ENCODE assay signal across 15 cellular contexts in genomic region chr16:50276801-50277560, GRCh38. TPM values are rescaled to one million over a fixed set of nuclear protein-coding genes. Genes with fewer than 3 reads are reported as not detected.
DNase-seq lines count a peak whose midpoint lies in the region; ATAC-seq and TF ChIP-seq lines count a peak whose summit lies in the region.
"Had no signal": no experiment of that assay in that cellular context is flagged by ENCODE, and none has a peak within 500 bp of the region (broad histone marks: within the 10 kb centered on the region; RNA-seq: fewer than 3 reads in every experiment).

No MANE protein-coding gene starts in this region.

- peaks cover 93% of the 10 kb centered on the region for H3K4me1 Mint-ChIP-seq in activated naive CD4-positive, alpha-beta T cell treated with anti-CD3 and anti-CD28 coated beads for 36 hours (ENCODE audit: low read depth)
- peaks cover 90% of the 10 kb centered on the region for H3K4me1 Mint-ChIP-seq in central memory CD8-positive, alpha-beta T cell
- H3K4me1 Mint-ChIP-seq in stimulated activated naive CD8-positive, alpha-beta T cell treated with anti-CD3 and anti-CD28 coated beads, Interleukin-15, Interleukin-2, amounts not matched to agents 100 ng/mL and 50 ng/mL, for 24 hours (ENCODE audit: low read depth): peaks cover 97% of the 10 kb centered on the region

- ATAC-seq in central memory CD8-positive, alpha-beta T cell (replicated peaks; ENCODE audit: extremely low read depth, poor library complexity, severe bottlenecking): no peak
- no peak for ATAC-seq in GM21447 (IDR thresholded peaks at IDR 0.05; ENCODE audit: unreplicated experiment)
- ATAC-seq: gastroesophageal sphincter had no signal

- peaks cover 7% of the 10 kb centered on the region for H3K9me3 Mint-ChIP-seq in activated naive CD4-positive, alpha-beta T cell treated with anti-CD3 and anti-CD28 coated beads for 36 hours
- no peaks in the 10 kb centered on the region for H3K9me3 Mint-ChIP-seq in central memory CD8-positive, alpha-beta T cell
- no peaks in the 10 kb centered on the region for H3K9me3 Mint-ChIP-seq in stimulated activated naive CD8-positive, alpha-beta T cell treated with anti-CD3 and anti-CD28 coated beads, Interleukin-15, Interleukin-2, amounts not matched to agents 100 ng/mL and 50 ng/mL, for 24 hours

- H3K36me3 Mint-ChIP-seq in activated naive CD4-positive, alpha-beta T cell treated with anti-CD3 and anti-CD28 coated beads for 36 hours (ENCODE audit: low read depth): peaks cover 17% of the 10 kb centered on the region
- peaks cover 14% of the 10 kb centered on the region for H3K36me3 Mint-ChIP-seq in central memory CD8-positive, alpha-beta T cell (ENCODE audit: insufficient read depth)
- H3K36me3 Mint-ChIP-seq in stimulated activated naive CD8-positive, alpha-beta T cell treated with anti-CD3 and anti-CD28 coated beads, Interleukin-15, Interleukin-2, amounts not matched to agents 100 ng/mL and 50 ng/mL, for 24 hours (ENCODE audit: low read depth): peaks cover 32% of the 10 kb centered on the region

- no peaks in the 10 kb centered on the region for H3K36me3 ChIP-seq in esophagus muscularis mucosa
- H3K36me3 ChIP-seq: gastroesophageal sphincter, MG63, SJCRH30 had no signal

- intact Hi-C loops in activated naive CD4-positive, alpha-beta T cell treated with anti-CD3 and anti-CD28 coated beads for 36 hours (cut with micrococcal nuclease): loop anchor here (1.0 to 5.0 kb wide), 11 partner anchors 11 to 488 kb away; partner anchors contain the start of genes ADCY7, CNEP1R1 and NKD1
- intact Hi-C loops in esophagus muscularis mucosa (cut with DNase I): no loop called here

- no peak overlapping the region for H3K4me3 ChIP-seq in esophagus muscularis mucosa
- H3K4me3 ChIP-seq: gastroesophageal sphincter, MG63, SJCRH30 had no signal

- no peak overlapping the region for H3K27ac ChIP-seq in esophagus muscularis mucosa (replicated peaks in 1 of 4)
- H3K27ac ChIP-seq: SJCRH30 had no signal

- 84% methylated on average over 4 of the region's 4 CpGs for WGBS in esophagus muscularis mucosa

- H3K27me3 ChIP-seq in esophagus muscularis mucosa: no peaks in the 10 kb centered on the region
- H3K27me3 ChIP-seq: gastroesophageal sphincter, MG63, SJCRH30 had no signal

- TF ChIP-seq POLR2A in esophagus muscularis mucosa (IDR thresholded peaks at IDR 0.05; ENCODE audit: low read depth): no peak

- peak overlapping the region; percentile 81 for H3K27ac Mint-ChIP-seq in activated naive CD4-positive, alpha-beta T cell treated with anti-CD3 and anti-CD28 coated beads for 36 hours
- H3K27ac Mint-ChIP-seq in central memory CD8-positive, alpha-beta T cell (ENCODE audit: low read depth): peak overlapping the region; percentile 91
- peak overlapping the region; percentile 93 for H3K27ac Mint-ChIP-seq in stimulated activated naive CD8-positive, alpha-beta T cell treated with anti-CD3 and anti-CD28 coated beads, Interleukin-15, Interleukin-2, amounts not matched to agents 100 ng/mL and 50 ng/mL, for 24 hours

- no peak for TF ChIP-seq EP300 in esophagus muscularis mucosa (IDR thresholded peaks at IDR 0.05)

- H3K27me3 Mint-ChIP-seq in activated naive CD4-positive, alpha-beta T cell treated with anti-CD3 and anti-CD28 coated beads for 36 hours (ENCODE audit: low read depth): no peaks in the 10 kb centered on the region
- no peaks in the 10 kb centered on the region for H3K27me3 Mint-ChIP-seq in central memory CD8-positive, alpha-beta T cell
- H3K27me3 Mint-ChIP-seq in stimulated activated naive CD8-positive, alpha-beta T cell treated with anti-CD3 and anti-CD28 coated beads, Interleukin-15, Interleukin-2, amounts not matched to agents 100 ng/mL and 50 ng/mL, for 24 hours: no peaks in the 10 kb centered on the region

- peaks cover 0 to 20% (median 17%) of the 10 kb centered on the region in 4 donors for H3K4me1 ChIP-seq in esophagus muscularis mucosa
- H3K4me1 ChIP-seq: SJCRH30 had no signal

- peak; percentile 54 for DNase-seq in activated naive CD4-positive, alpha-beta T cell treated with anti-CD3 and anti-CD28 coated beads for 36 hours
- DNase-seq in activated naive CD4-positive, alpha-beta T cell (lab: John Stamatoyannopoulos, UW): no peak
- DNase-seq in NOMO-1 treated with DMSO at 0.1 percent for 48 hours (lab: John Stamatoyannopoulos, UW; ENCODE audit: unreplicated experiment) (peak; percentile 65), NCI-H2171 (lab: John Stamatoyannopoulos, UW) (no peak), esophagus muscularis mucosa (ENCODE audit: extremely low spot score) (no peak)
- no peak for DNase-seq in central memory CD8-positive, alpha-beta T cell (ENCODE audit: low spot score in 2 of 2)
- DNase-seq: amygdala, GF-D8, MG63, SJCRH30, small intestine had no signal

- H3K4me3 Mint-ChIP-seq in activated naive CD4-positive, alpha-beta T cell treated with anti-CD3 and anti-CD28 coated beads for 36 hours: peak overlapping the region; percentile 34
- peak overlapping the region; percentile 79 for H3K4me3 Mint-ChIP-seq in central memory CD8-positive, alpha-beta T cell
- H3K4me3 Mint-ChIP-seq in stimulated activated naive CD8-positive, alpha-beta T cell treated with anti-CD3 and anti-CD28 coated beads, Interleukin-15, Interleukin-2, amounts not matched to agents 100 ng/mL and 50 ng/mL, for 24 hours: peak overlapping the region; percentile 33
- H3K4me3 Mint-ChIP-seq: neural crest cell had no signal

- CTCF ChIA-PET in activated naive CD4-positive, alpha-beta T cell treated with anti-CD3 and anti-CD28 coated beads for 36 hours (lab: Charles Lee): interaction anchor here (0.8 to 3.7 kb wide), 5 partner anchors 9 to 80 kb away, joined by 3 to 30 read pairs (median 4); partner anchors contain the start of gene ADCY7

- no peaks in the 10 kb centered on the region for H3K9me3 ChIP-seq in esophagus muscularis mucosa
- H3K9me3 ChIP-seq: gastroesophageal sphincter, MG63 had no signal

- no peak for TF ChIP-seq CTCF in esophagus muscularis mucosa (IDR thresholded peaks at IDR 0.05)

RNA-seq across cellular contexts. Expression of gene ADCY7, which starts 10.6 kb away (rescaled TPM):
- 10 to 100 TPM; 73.4 to 89.6 TPM for total RNA-seq in activated naive CD4-positive, alpha-beta T cell treated with anti-CD3 and anti-CD28 coated beads for 36 hours
- total RNA-seq in esophagus muscularis mucosa: 10 to 100 TPM; 12.3 to 17.4 (median 15.6) TPM

Comparison
In these comparisons a context has a peak if more than half of its experiments do, and no peak if none do; other contexts are left out.
1. DNase-seq: peak in activated naive CD4-positive, alpha-beta T cell treated with anti-CD3 and anti-CD28 coated beads for 36 hours (single experiment) and NOMO-1 treated with DMSO at 0.1 percent for 48 hours (single experiment); none in activated naive CD4-positive, alpha-beta T cell (0 of 4), central memory CD8-positive, alpha-beta T cell (0 of 2), NCI-H2171 (single experiment) and esophagus muscularis mucosa (single experiment).
2. RNA of gene ADCY7, which starts 10.6 kb away (total RNA-seq): 73.4 to 89.6 TPM in activated naive CD4-positive, alpha-beta T cell treated with anti-CD3 and anti-CD28 coated beads for 36 hours; 12.3 to 17.4 TPM in esophagus muscularis mucosa; every median in the first group is over 4 times any median in the second.
3. Peak in every context shown above with its lines, with median percentiles within 50 percentile points of each other: H3K27ac Mint-ChIP-seq and H3K4me3 Mint-ChIP-seq.